ENCODE assay signal across 10 cellular contexts in genomic region chr4:112119358-112119783, GRCh38. TPM values are rescaled to one million over a fixed set of nuclear protein-coding genes. Genes with fewer than 3 reads are reported as not detected.
DNase-seq lines count a peak whose midpoint lies in the region; ATAC-seq, FAIRE-seq and TF ChIP-seq lines count a peak whose summit lies in the region.
"Had no signal": no experiment of that assay in that cellular context is flagged by ENCODE, and none has a peak within 500 bp of the region (broad histone marks: within the 10 kb centered on the region; RNA-seq: fewer than 3 reads in every experiment).

No MANE protein-coding gene starts in this region.

- H3K4me1 Mint-ChIP-seq in activated T-cell treated with anti-CD3 and anti-CD28 coated beads, Interleukin-2, amount 50 U/mL, for 72 hours (ENCODE audit: low read depth), result peaks cover 27% of the 10 kb centered on the region

- no peaks in the 10 kb centered on the region for H3K9me3 ChIP-seq in BE2C

- H3K27ac Mint-ChIP-seq in activated T-cell treated with anti-CD3 and anti-CD28 coated beads, Interleukin-2, amount 50 U/mL, for 72 hours, result peak overlapping the region; percentile 92

- no peaks in the 10 kb centered on the region; the same call in 1 of the 2 replicates for H3K27me3 ChIP-seq in BE2C

- H3K27me3 Mint-ChIP-seq in activated T-cell treated with anti-CD3 and anti-CD28 coated beads, Interleukin-2, amount 50 U/mL, for 72 hours (ENCODE audit: low read depth), result peaks cover 13% of the 10 kb centered on the region

- H3K36me3 ChIP-seq in BE2C, result no peaks in the 10 kb centered on the region

- ATAC-seq in GM19438 (IDR thresholded peaks at IDR 0.05; ENCODE audit: low read depth, unreplicated experiment) (peak; percentile 77), HG03066 (IDR thresholded peaks at IDR 0.05; ENCODE audit: low read depth, unreplicated experiment) (peak; percentile 80)
- peak; percentile 93 to 96 for ATAC-seq in activated T-cell treated with anti-CD3 and anti-CD28 coated beads, Interleukin-2, amount 50 U/mL, for 72 hours (replicated peaks in 1 of 2)

- no peak overlapping the region for H3K4me3 ChIP-seq in BE2C (ENCODE audit: low read depth, low read length)

- peak overlapping the region; percentile 60 to 77 for H3K4me3 Mint-ChIP-seq in activated T-cell treated with anti-CD3 and anti-CD28 coated beads, Interleukin-2, amount 50 U/mL, for 72 hours

- H3K36me3 Mint-ChIP-seq in activated T-cell treated with anti-CD3 and anti-CD28 coated beads, Interleukin-2, amount 50 U/mL, for 72 hours (ENCODE audit: insufficient read depth in 2 of 2), result peaks cover 2 to 7% of the 10 kb centered on the region in 2 donors

- DNase-seq in GM12892 (ENCODE audit: insufficient read length), result no peak
- DNase-seq in activated T-cell treated with anti-CD3 and anti-CD28 coated beads, Interleukin-2, amount 50 U/mL, for 72 hours, result peak; percentile 21 to 22
- DNase-seq in NCI-H748 (lab: John Stamatoyannopoulos, UW; ENCODE audit: unreplicated experiment), result no peak
- no peak for DNase-seq in NCI-H1930 (lab: John Stamatoyannopoulos, UW)
- no peak for DNase-seq in BE2C
- no peak for DNase-seq in D721Med (ENCODE audit: insufficient read length, low spot score)
- DNase-seq: effector memory CD4-positive, alpha-beta T cell; NCI-H748 treated with DMSO at 0.1 percent for 48 hours had no signal

- peaks cover 3 to 4% of the 10 kb centered on the region in 2 donors for H3K9me3 Mint-ChIP-seq in activated T-cell treated with anti-CD3 and anti-CD28 coated beads, Interleukin-2, amount 50 U/mL, for 72 hours

- FAIRE-seq in GM12892 (lab: Jason Lieb, UNC), result peak; percentile 36
- FAIRE-seq in D721Med (lab: Jason Lieb, UNC), result no peak

- no peak for TF ChIP-seq CTCF in BE2C (IDR thresholded peaks at IDR 0.05; ENCODE audit: low read depth, low read length)
- no peak for TF ChIP-seq CTCF in D721Med (IDR thresholded peaks at IDR 0.05; ENCODE audit: insufficient read depth, missing control alignments)

- no peak for TF ChIP-seq POLR2A in GM12892 (IDR thresholded peaks at IDR 0.05; ENCODE audit: low read depth, low read length)

- no peaks in the 10 kb centered on the region for H3K4me1 ChIP-seq in BE2C

RNA-seq across cellular contexts. Expression of gene FAM241A, which starts 25.9 kb away (rescaled TPM):
- 2.4 TPM for polyA plus RNA-seq in GM12892 (2012; ENCODE audit: missing spikeins)
- 1 to 10 TPM; 4.2 to 5.0 TPM for total RNA-seq in activated T-cell treated with anti-CD3 and anti-CD28 coated beads, Interleukin-2, amount 50 U/mL, for 72 hours
- 0.08 TPM for polyA plus RNA-seq in BE2C (2012; ENCODE audit: insufficient read depth, insufficient read length, low read depth)

Comparison
In these comparisons a context has a peak if more than half of its experiments do, and no peak if none do; other contexts are left out.
1. DNase-seq: peak in activated T-cell treated with anti-CD3 and anti-CD28 coated beads, Interleukin-2, amount 50 U/mL, for 72 hours (2 of 2); none in GM12892 (single experiment), NCI-H748 (single experiment), NCI-H1930 (0 of 2), BE2C (single experiment) and D721Med (single experiment).
2. Peak in every context shown above with its lines, with median percentiles within 50 percentile points of each other: ATAC-seq.